In the genomic region with DNA sequence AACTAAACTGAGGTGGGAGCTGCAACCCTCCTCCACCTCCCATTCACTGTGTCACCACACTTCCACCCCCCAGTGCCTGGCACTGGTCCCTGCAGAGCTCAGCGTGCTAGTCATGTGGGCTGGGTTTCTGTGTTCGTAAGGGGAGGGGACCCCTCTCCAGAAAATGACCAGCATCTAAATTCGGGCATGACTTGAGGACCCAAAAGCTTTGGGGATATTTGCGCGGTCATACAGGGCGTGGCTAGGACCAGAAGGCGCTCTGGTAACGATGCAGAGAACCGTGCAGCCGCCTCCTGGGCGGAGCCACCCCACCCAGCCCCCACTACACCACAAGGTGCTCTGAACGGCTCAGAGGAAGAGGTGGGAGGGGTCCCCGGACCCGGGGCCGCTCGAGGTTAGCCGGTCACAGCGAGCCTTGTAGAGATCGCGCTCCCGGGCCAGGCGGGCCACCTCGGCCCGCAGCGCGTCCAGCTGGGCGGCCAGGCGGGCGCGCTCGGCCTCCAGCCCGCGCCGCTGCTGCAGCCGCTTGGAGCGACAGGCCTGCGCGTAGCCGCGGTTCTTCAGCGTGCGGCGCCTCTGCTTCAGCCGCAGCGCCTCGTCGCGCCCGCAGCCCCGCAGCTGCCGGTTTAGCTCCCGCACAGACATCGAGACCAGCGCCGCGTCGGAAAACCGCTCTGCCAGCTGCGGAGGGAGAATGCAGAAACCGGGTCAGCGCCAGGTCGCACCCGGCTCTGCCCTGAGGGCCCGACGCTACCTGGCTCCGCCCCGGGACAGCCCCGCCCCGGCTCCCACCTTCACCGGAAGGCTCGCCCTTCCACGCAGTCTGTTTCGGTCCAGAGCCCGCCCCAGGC, we compare ENCODE assay signal across 8 cellular contexts. TPM values are rescaled to one million over a fixed set of nuclear protein-coding genes. Genes with fewer than 3 reads are reported as not detected.
DNase-seq lines count a peak whose midpoint lies in the region; ATAC-seq and TF ChIP-seq lines count a peak whose summit lies in the region.

No MANE protein-coding gene starts in this region.

- H3K36me3 ChIP-seq in osteoblast (ENCODE audit: insufficient read depth, low read length) (no peaks in the 10 kb centered on the region), thyroid gland (no peaks in the 10 kb centered on the region)

- intact Hi-C loops in thyroid gland (cut with DNase I) = no loop called here

- peaks cover 40% of the 10 kb centered on the region for H3K27me3 ChIP-seq in osteoblast (ENCODE audit: insufficient read depth, low read length)
- H3K27me3 ChIP-seq in thyroid gland = no peaks in the 10 kb centered on the region

- H2AFZ ChIP-seq in osteoblast (ENCODE audit: low read length) = peak overlapping the region; percentile 71

- TF ChIP-seq CTCF in osteoblast (IDR thresholded peaks at IDR 0.05; ENCODE audit: extremely low read depth, low read depth, low read length) (no peak), thyroid gland (IDR thresholded peaks at IDR 0.05) (no peak)

- peak overlapping the region; percentile 82 for H3K4me2 ChIP-seq in osteoblast (ENCODE audit: insufficient read depth, low read length)

- no peak overlapping the region for H3K27ac ChIP-seq in osteoblast (ENCODE audit: low read depth, low read length)
- H3K27ac ChIP-seq in thyroid gland = peak overlapping the region; percentile 56 to 91 (median 87)

- H3K4me1 ChIP-seq in osteoblast (ENCODE audit: insufficient read depth, low read length) (peaks cover 5% of the 10 kb centered on the region), thyroid gland (peaks cover 7 to 15% of the 10 kb centered on the region in 2 donors)

- H4K20me1 ChIP-seq in osteoblast (ENCODE audit: insufficient read depth, low read length) = no peaks in the 10 kb centered on the region

- peak; percentile 77 for DNase-seq in Caki2 (ENCODE audit: low read depth)
- DNase-seq in RKO (ENCODE audit: low spot score) = peak; percentile 64
- peak; percentile 64 for DNase-seq in activated gamma-delta T cell treated with Interleukin-2 at 50 U/mL for 16 hours
- DNase-seq in globus pallidus (ENCODE audit: low spot score) = peak; percentile 46
- DNase-seq in osteoblast (ENCODE audit: insufficient read length, low spot score, missing footprints) = peak; percentile 93
- peak; percentile 87 to 89 for DNase-seq in thyroid gland

- peak; percentile 95 for ATAC-seq in GM19455 (IDR thresholded peaks at IDR 0.05; ENCODE audit: unreplicated experiment)
- peak; percentile 90 for ATAC-seq in HG03571 (IDR thresholded peaks at IDR 0.05; ENCODE audit: unreplicated experiment)

- in situ Hi-C loops in Caki2 (cut with HindIII; ENCODE audit: low pct_unique_long_range_greater_than_20kb, low sequenced_read_pairs) = no loop called here

- peak; percentile 24 to 89 for TF ChIP-seq POLR2A in thyroid gland (IDR thresholded peaks at IDR 0.05)

- 0% methylated on average over 21 to 46 of the region's 74 CpGs for WGBS in thyroid gland, 2 donors

- H3K4me3 ChIP-seq in osteoblast (ENCODE audit: insufficient read depth, low read length) (peak overlapping the region; percentile 68), thyroid gland (replicated peaks in 1 of 3) (peak overlapping the region; percentile 41 to 84 (median 60))

- H3K9me3 ChIP-seq in osteoblast (ENCODE audit: low read depth, low read length) (no peaks in the 10 kb centered on the region), thyroid gland (no peaks in the 10 kb centered on the region)

- H3K79me2 ChIP-seq in osteoblast (ENCODE audit: insufficient read depth, low read length) = no peaks in the 10 kb centered on the region

RNA-seq across cellular contexts. Expression of a gene that starts 9.8 kb away (rescaled TPM):
- total RNA-seq in Caki2 (2014; rRNA removed; shearing (Covaris generic); ENCODE audit: low replicate concordance) = 0.07 TPM in 1 of 2 replicates, not detected in the other
- not detected in 2 replicates for total RNA-seq in osteoblast
- total RNA-seq in thyroid gland = under 1 TPM in 1 of 4 donors, not detected in 3; 0.29 TPM

RNA-seq across cellular contexts. Expression of a gene that starts 13.0 kb away (rescaled TPM):
- 19.5 and 54.7 TPM in 2 replicates for total RNA-seq in Caki2 (2014; rRNA removed; shearing (Covaris generic); ENCODE audit: low replicate concordance)
- total RNA-seq in osteoblast = 26.2 and 35.1 TPM in 2 replicates
- 10 to 100 TPM; 29.8 to 47.4 (median 39.3) TPM for total RNA-seq in thyroid gland

RNA-seq across cellular contexts. Expression of a gene that starts 29.3 kb away (rescaled TPM):
- total RNA-seq in Caki2 (2014; rRNA removed; shearing (Covaris generic); ENCODE audit: low replicate concordance) = 0.26 TPM in 1 of 2 replicates, not detected in the other
- total RNA-seq in osteoblast (not detected in 2 replicates), thyroid gland (1 to 10 TPM in 2 of 4 donors, under 1 TPM in 2; 0.63 to 1.3 (median 0.99) TPM)

RNA-seq across cellular contexts. Expression of a gene that starts 33.5 kb away (rescaled TPM):
- 47.4 and 117 TPM in 2 replicates for total RNA-seq in Caki2 (2014; rRNA removed; shearing (Covaris generic); ENCODE audit: low replicate concordance)
- total RNA-seq in osteoblast = 73.4 and 84.7 TPM in 2 replicates
- total RNA-seq in thyroid gland = 100 to 1,000 TPM in 3 of 4 donors, 10 to 100 TPM in 1; 90.6 to 155 (median 132) TPM

RNA-seq across cellular contexts. Expression of a gene that starts 33.6 kb away (rescaled TPM):
- 1.8 TPM in 1 of 2 replicates, not detected in the other for total RNA-seq in Caki2 (2014; rRNA removed; shearing (Covaris generic); ENCODE audit: low replicate concordance)
- total RNA-seq in osteoblast (1.5 and 1.8 TPM in 2 replicates), thyroid gland (10 to 100 TPM in 2 of 4 donors, 1 to 10 TPM in 2; 2.1 to 11.7 (median 8.4) TPM)
